In genomic region chr5:76972670-76973069, GRCh38 we compare ENCODE assay signal across 10 cellular contexts. TPM values are rescaled to one million over a fixed set of nuclear protein-coding genes. Genes with fewer than 3 reads are reported as not detected.
"Had no signal": no experiment of that assay in that cellular context is flagged by ENCODE, and none has a peak within 500 bp of the region (broad histone marks: within the 10 kb centered on the region; RNA-seq: fewer than 3 reads in every experiment).

No MANE protein-coding gene starts in this region.

- H3K9me3 Mint-ChIP-seq: HFFc6 had no signal

- H2AFZ ChIP-seq: GM23248 had no signal

- H3K9me3 ChIP-seq: HAP-1 had no signal

- H3K27ac Mint-ChIP-seq: HFFc6 had no signal

- H3K4me1 ChIP-seq: HAP-1 had no signal

- H3K9ac ChIP-seq: GM23248 had no signal

- H3K36me3 ChIP-seq: HAP-1 had no signal

- H3K27ac ChIP-seq: GM23248, HL-60 had no signal

- H3K4me3 ChIP-seq: GM23248, HAP-1 had no signal

- H3K4me3 Mint-ChIP-seq: HFFc6 had no signal

- DNase-seq: GM23248, GOT3, H7, HFFc6, IMR-90, KBM-7 had no signal

- ATAC-seq: HCT116 had no signal

RNA-seq across cellular contexts. Expression of gene CRHBP, which starts 19.8 kb away (rescaled TPM):
- total RNA-seq: GM23248, H4, HFFc6, IMR-90 had no signal
- polyA plus RNA-seq: GM23248 had no signal
